24 cellular contexts compared by ENCODE assay signal in genomic region chr5:64417390-64417789, GRCh38.
A peak's percentile ranks its signal among the peaks of the same experiment; 100 is the strongest.
DNase-seq lines count a peak whose midpoint lies in the region; ATAC-seq and TF ChIP-seq lines count a peak whose summit lies in the region.
"Had no signal": no experiment of that assay in that cellular context is flagged by ENCODE, and none has a peak within 500 bp of the region (broad histone marks: within the 10 kb centered on the region; RNA-seq: fewer than 3 reads in every experiment).

No MANE protein-coding gene starts in this region.

- intact Hi-C loops in thyroid gland (cut with DNase I), result no loop called here

- H3K9me3 ChIP-seq in SK-N-SH (no peaks in the 10 kb centered on the region), endodermal cell (ENCODE audit: control insufficient read depth, low read length) (no peaks in the 10 kb centered on the region), thyroid gland (no peaks in the 10 kb centered on the region)
- H3K9me3 ChIP-seq: adrenal gland, BE2C, pancreas had no signal

- H3K4me1 ChIP-seq in SK-N-SH (ENCODE audit: control insufficient read depth in 1 of 2, insufficient read depth in 2 of 2, low read depth in 1 of 2, low read length in 1 of 2) (no peaks in the 10 kb centered on the region), endodermal cell (ENCODE audit: control insufficient read depth, insufficient read depth, low read length) (no peaks in the 10 kb centered on the region), thyroid gland (no peaks in the 10 kb centered on the region)
- H3K4me1 ChIP-seq: adrenal gland, BE2C, pancreas, tibial nerve had no signal

- no peaks in the 10 kb centered on the region for H3K9me3 Mint-ChIP-seq in endodermal cell
- H3K9me3 Mint-ChIP-seq: activated CD4-positive, alpha-beta T cell treated with anti-CD3 and anti-CD28 coated beads, Interleukin-2, amount 10 ng/mL, durations not matched to agents 7 days and 5 days had no signal

- H3K9me2 ChIP-seq in SK-N-SH, result no peaks in the 10 kb centered on the region

- no peak for TF ChIP-seq EP300 in SK-N-SH (IDR thresholded peaks at IDR 0.05; ENCODE audit: borderline replicate concordance in 1 of 2, low read depth in 1 of 2, low read length in 1 of 2)

- WGBS in SK-N-SH (ENCODE audit: low lambda C conversion rate), result 6% methylated on average over 4 of the region's 4 CpGs
- 84% methylated on average over 4 of the region's 4 CpGs; no CpG with 5 or more reads in 1 of the 2 experiments for WGBS in endodermal cell (ENCODE audit: insufficient coverage in 1 of 2, insufficient read length in 1 of 2), 2 experiments
- 41 to 43% methylated on average over 4 of the region's 4 CpGs for WGBS in thyroid gland, 2 donors

- no peak for TF ChIP-seq CTCF in SK-N-SH (IDR thresholded peaks at IDR 0.05)
- peak; percentile 63 for TF ChIP-seq CTCF in endodermal cell (conservative IDR thresholded peaks at IDR 0.05)
- no peak for TF ChIP-seq CTCF in thyroid gland (IDR thresholded peaks at IDR 0.05)

- no peak overlapping the region for H3K27ac Mint-ChIP-seq in endodermal cell
- H3K27ac Mint-ChIP-seq: activated CD4-positive, alpha-beta T cell treated with anti-CD3 and anti-CD28 coated beads, Interleukin-2, amount 10 ng/mL, durations not matched to agents 7 days and 5 days; brain; T-helper 2 cell treated with Interferon-gamma antibody and Interleukin-4, amounts not matched to agents 5 μg/mL and 100 μg/mL, for 36 hours had no signal

- H3K27ac ChIP-seq in SK-N-SH (ENCODE audit: low read depth in 2 of 2, low read length in 1 of 2), result no peak overlapping the region
- H3K27ac ChIP-seq in endodermal cell (ENCODE audit: low read depth, low read length), result no peak overlapping the region
- H3K27ac ChIP-seq in thyroid gland, result no peak overlapping the region
- H3K27ac ChIP-seq: adrenal gland, GM23248, pancreas, tibial nerve, VCaP had no signal

- H3K27me3 Mint-ChIP-seq in endodermal cell (ENCODE audit: insufficient read depth), result no peaks in the 10 kb centered on the region
- H3K27me3 Mint-ChIP-seq: activated CD4-positive, alpha-beta T cell treated with anti-CD3 and anti-CD28 coated beads, Interleukin-2, amount 10 ng/mL, durations not matched to agents 7 days and 5 days; brain had no signal

- DNase-seq in SK-N-SH (no peak), NCI-H2029 (lab: John Stamatoyannopoulos, UW) (peak; percentile 24), endodermal cell (peak; percentile 77), thyroid gland (peak; percentile 5 to 15), HCEC 1CT (no peak)
- DNase-seq in activated CD4-positive, alpha-beta T cell treated with anti-CD3 and anti-CD28 coated beads for 48 hours, result no peak
- DNase-seq: activated CD4-positive, alpha-beta T cell treated with anti-CD3 and anti-CD28 coated beads, Interleukin-2, amount 10 ng/mL, durations not matched to agents 7 days and 5 days; activated T-cell treated with anti-CD3 and anti-CD28 coated beads, Interleukin-2, amount 50 U/mL, for 4 hours; adrenal gland; BE2C; DMS79 treated with DMSO at 0.1 percent for 48 hours; GM23248; kidney glomerular epithelial cell; NCI-H187; NCI-H774; pancreas; small intestine; stimulated activated CD4-positive, alpha-beta T cell treated with anti-CD3 and anti-CD28 coated beads, Interleukin-1b, Interleukin-23, amount 100 ng/mL, for 48 hours had no signal

- H3K36me3 ChIP-seq in SK-N-SH (replicated peaks in 1 of 2; ENCODE audit: control insufficient read depth in 1 of 2, insufficient read depth in 2 of 2, low read length in 1 of 2), result no peaks in the 10 kb centered on the region
- H3K36me3 ChIP-seq in endodermal cell (ENCODE audit: control insufficient read depth, insufficient read depth, low read length), result no peaks in the 10 kb centered on the region
- H3K36me3 ChIP-seq in thyroid gland, result no peaks in the 10 kb centered on the region
- H3K36me3 ChIP-seq: adrenal gland, BE2C, pancreas, tibial nerve had no signal

- CTCF ChIA-PET in SK-N-SH (lab: Yijun Ruan, JAX), result no interaction called here

- H3K36me3 Mint-ChIP-seq in endodermal cell (ENCODE audit: low read depth), result no peaks in the 10 kb centered on the region
- H3K36me3 Mint-ChIP-seq: brain had no signal

- no peaks in the 10 kb centered on the region for H3K4me1 Mint-ChIP-seq in endodermal cell
- H3K4me1 Mint-ChIP-seq: activated CD4-positive, alpha-beta T cell treated with anti-CD3 and anti-CD28 coated beads, Interleukin-2, amount 10 ng/mL, durations not matched to agents 7 days and 5 days; brain had no signal

- POLR2A ChIA-PET in SK-N-SH (lab: Yijun Ruan, JAX), result no interaction called here

- no peak overlapping the region for H3K4me3 Mint-ChIP-seq in endodermal cell
- H3K4me3 Mint-ChIP-seq: activated CD4-positive, alpha-beta T cell treated with anti-CD3 and anti-CD28 coated beads, Interleukin-2, amount 10 ng/mL, durations not matched to agents 7 days and 5 days; activated T-cell treated with anti-CD3 and anti-CD28 coated beads, Interleukin-2, amount 50 U/mL, for 4 hours; brain; T-helper 2 cell treated with Interferon-gamma antibody and Interleukin-4, amounts not matched to agents 5 μg/mL and 100 μg/mL, for 36 hours had no signal

- no peak overlapping the region for H2AFZ ChIP-seq in SK-N-SH (ENCODE audit: low read depth)
- H2AFZ ChIP-seq: GM23248 had no signal

- H3K9ac ChIP-seq in SK-N-SH (no peak overlapping the region), endodermal cell (ENCODE audit: extremely low read depth, low read length, poor library complexity, severe bottlenecking) (no peak overlapping the region)
- H3K9ac ChIP-seq: GM23248 had no signal

- H4K20me1 ChIP-seq in SK-N-SH (ENCODE audit: insufficient read depth), result no peaks in the 10 kb centered on the region

- no peak overlapping the region for H3K4me3 ChIP-seq in SK-N-SH (ENCODE audit: low read depth in 2 of 2, low read length in 1 of 2)
- no peak overlapping the region for H3K4me3 ChIP-seq in endodermal cell (ENCODE audit: low read length)
- no peak overlapping the region for H3K4me3 ChIP-seq in thyroid gland (replicated peaks in 1 of 3)
- H3K4me3 ChIP-seq: adrenal gland, GM23248, pancreas, tibial nerve had no signal

- no peaks in the 10 kb centered on the region for H3K27me3 ChIP-seq in SK-N-SH (ENCODE audit: insufficient read depth)
- H3K27me3 ChIP-seq in endodermal cell (ENCODE audit: control insufficient read depth, insufficient read depth, low read length, poor library complexity, severe bottlenecking), result no peaks in the 10 kb centered on the region
- no peaks in the 10 kb centered on the region for H3K27me3 ChIP-seq in thyroid gland
- H3K27me3 ChIP-seq: adrenal gland, BE2C, pancreas, tibial nerve had no signal

- TF ChIP-seq POLR2A in thyroid gland (IDR thresholded peaks at IDR 0.05), result no peak

- H3K4me2 ChIP-seq in SK-N-SH, result no peak overlapping the region

- H3K79me2 ChIP-seq in SK-N-SH (ENCODE audit: insufficient read depth), result no peaks in the 10 kb centered on the region

- peaks cover 4% of the 10 kb centered on the region for H3F3A ChIP-seq in SK-N-SH (replicated peaks; ENCODE audit: insufficient read depth)

- no peak for TF ChIP-seq RAD21 in SK-N-SH (IDR thresholded peaks at IDR 0.05; ENCODE audit: low read length)

- ATAC-seq in SK-N-SH treated with all-trans-retinoic acid at 6 μM for 48 hours, result 0 out of 3 replicates have a peak, but pooled peaks have one; percentile 22
- no peak for ATAC-seq in GM21529 (IDR thresholded peaks at IDR 0.05; ENCODE audit: unreplicated experiment)
- ATAC-seq: activated T-cell treated with anti-CD3 and anti-CD28 coated beads, Interleukin-2, amount 50 U/mL, for 4 hours; pancreas had no signal

TF ChIP-seq in SK-N-SH treated with all-trans-retinoic acid at 6 μM for 48 hours, 23 proteins besides CTCF, POLR2A, EP300 and RAD21 (continues in another document):
- TF ChIP-seq ZFP3 (CRISPR knock-in tag; IDR thresholded peaks at IDR 0.05), result no peak
- no peak for TF ChIP-seq TOX (CRISPR knock-in tag; IDR thresholded peaks at IDR 0.05; ENCODE audit: borderline replicate concordance)
- TF ChIP-seq ZC3H10 (CRISPR knock-in tag; IDR thresholded peaks at IDR 0.05), result no peak
- TF ChIP-seq CSRNP3 (CRISPR knock-in tag; IDR thresholded peaks at IDR 0.05), result no peak
- TF ChIP-seq ISL1 (CRISPR knock-in tag; IDR thresholded peaks at IDR 0.05), result no peak
- TF ChIP-seq CSDC2 (CRISPR knock-in tag; IDR thresholded peaks at IDR 0.05), result no peak
- no peak for TF ChIP-seq SNAI2 (CRISPR knock-in tag; IDR thresholded peaks at IDR 0.05)
- no peak for TF ChIP-seq ESRRG (CRISPR knock-in tag; IDR thresholded peaks at IDR 0.05)

TF ChIP-seq in SK-N-SH, 30 proteins besides CTCF, POLR2A, EP300 and RAD21 (continues in another document):
- no peak for TF ChIP-seq FOSL2 (IDR thresholded peaks at IDR 0.05; ENCODE audit: borderline replicate concordance, low read depth)
- TF ChIP-seq YY1 (IDR thresholded peaks at IDR 0.05; ENCODE audit: low read depth), result no peak
- no peak for TF ChIP-seq NRF1 (IDR thresholded peaks at IDR 0.05; ENCODE audit: low read depth, low read length)
- TF ChIP-seq EZH2phosphoT487 (IDR thresholded peaks at IDR 0.05; ENCODE audit: borderline replicate concordance, low read depth), result no peak
- TF ChIP-seq MAX (IDR thresholded peaks at IDR 0.05; ENCODE audit: low read depth), result no peak
- TF ChIP-seq GATA2 (CRISPR knock-in tag; IDR thresholded peaks at IDR 0.05), result no peak
- TF ChIP-seq TCF12 (IDR thresholded peaks at IDR 0.05), result no peak
- no peak for TF ChIP-seq RCOR1 (IDR thresholded peaks at IDR 0.05; ENCODE audit: low read length)
- no peak for TF ChIP-seq ZBTB33 (IDR thresholded peaks at IDR 0.05; ENCODE audit: borderline replicate concordance, low read depth)
- TF ChIP-seq SMC3 (IDR thresholded peaks at IDR 0.05; ENCODE audit: low read depth, low read length), result no peak

Comparison
In these comparisons a context has a peak if more than half of its experiments do, and no peak if none do; other contexts are left out.
1. DNase-seq: peak in NCI-H2029 (single experiment), endodermal cell (single experiment) and thyroid gland (2 of 2); none in SK-N-SH (single experiment), HCEC 1CT (single experiment) and activated CD4-positive, alpha-beta T cell treated with anti-CD3 and anti-CD28 coated beads for 48 hours (single experiment).